1 cellular context compared by ENCODE assay signal in genomic region chr15:74185949-74186348, GRCh38.
A peak's percentile ranks its signal among the peaks of the same experiment; 100 is the strongest.
TF ChIP-seq lines count a peak whose summit lies in the region.

No MANE protein-coding gene starts in this region.

TF ChIP-seq in GM12878, 131 proteins besides CTCF, POLR2A, EP300 and RAD21:
- TF ChIP-seq EGR1 (IDR thresholded peaks at IDR 0.05; ENCODE audit: borderline replicate concordance in 1 of 2, low read depth in 2 of 2, low read length in 2 of 2) (peak in 1 of 2 experiments; percentile 16; a peak in 1 of 3 replicates), HDAC6 (IDR thresholded peaks at IDR 0.05; ENCODE audit: unreplicated experiment) (no peak), E2F8 (IDR thresholded peaks at IDR 0.05; ENCODE audit: low read depth, partially characterized antibody) (no peak), NR2F1 (conservative IDR thresholded peaks at IDR 0.05) (no peak), ZNF217 (IDR thresholded peaks at IDR 0.05) (no peak), SREBF2 (IDR thresholded peaks at IDR 0.05; ENCODE audit: low read length) (no peak), PKNOX1 (IDR thresholded peaks at IDR 0.05) (0 out of 2 replicates have a peak, but pooled peaks have one; percentile 25)
TF ChIP-seq in GM12878: peak in this region for 2.
